In the genomic region with DNA sequence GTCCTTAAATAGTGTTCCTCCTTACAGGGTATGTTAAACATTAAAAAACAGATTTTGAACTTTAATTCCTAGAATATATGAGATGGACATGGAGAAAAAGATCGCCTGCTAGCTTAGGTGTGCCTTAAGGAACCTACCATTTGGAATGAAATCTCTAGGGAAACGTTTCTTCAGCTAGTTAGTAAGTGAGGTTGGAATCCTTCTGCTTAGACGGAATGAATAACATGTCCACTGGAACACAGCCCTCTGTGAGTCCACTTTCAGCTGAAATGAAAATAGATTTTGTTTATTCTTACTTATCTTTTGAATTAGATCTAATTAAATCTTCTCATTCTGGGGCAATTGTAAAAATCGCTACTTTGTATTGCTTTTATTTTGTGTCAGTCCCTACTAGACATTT, we compare ENCODE assay signal across 16 cellular contexts. TPM values are rescaled to one million over a fixed set of nuclear protein-coding genes. Genes with fewer than 3 reads are reported as not detected.
DNase-seq lines count a peak whose midpoint lies in the region; ATAC-seq and TF ChIP-seq lines count a peak whose summit lies in the region.
"Had no signal": no experiment of that assay in that cellular context is flagged by ENCODE, and none has a peak within 500 bp of the region (broad histone marks: within the 10 kb centered on the region; RNA-seq: fewer than 3 reads in every experiment).

No MANE protein-coding gene starts in this region.

- no peak overlapping the region for H3K4me3 Mint-ChIP-seq in activated CD4-positive, alpha-beta T cell treated with anti-CD3 and anti-CD28 coated beads for 36 hours
- no peak overlapping the region for H3K4me3 Mint-ChIP-seq in activated naive CD8-positive, alpha-beta T cell
- H3K4me3 Mint-ChIP-seq in activated naive CD8-positive, alpha-beta T cell treated with anti-CD3 and anti-CD28 coated beads for 36 hours: no peak overlapping the region
- no peak overlapping the region for H3K4me3 Mint-ChIP-seq in activated naive CD8-positive, alpha-beta T cell treated with anti-CD3 and anti-CD28 coated beads, Interleukin-2, amount 50 U/mL, for 24 hours
- H3K4me3 Mint-ChIP-seq in mesothelial cell of epicardium: no peak overlapping the region

- no peak for ATAC-seq in activated CD4-positive, alpha-beta T cell treated with anti-CD3 and anti-CD28 coated beads for 36 hours
- ATAC-seq in activated naive CD8-positive, alpha-beta T cell treated with anti-CD3 and anti-CD28 coated beads, Interleukin-2, amount 50 U/mL, for 24 hours: no peak
- ATAC-seq: K562 had no signal

- intact Hi-C loops in activated CD4-positive, alpha-beta T cell treated with anti-CD3 and anti-CD28 coated beads for 36 hours (cut with DNase I, micrococcal nuclease): loop anchor here in 1 of 2 experiments (10.0 kb wide), 1 partner anchor 348 kb away; no protein-coding TSS in a partner anchor

- CTCF ChIA-PET in activated CD4-positive, alpha-beta T cell treated with anti-CD3 and anti-CD28 coated beads for 36 hours (lab: Charles Lee): interaction anchor here (0.5 to 4.7 kb wide), 8 partner anchors 13 to 115 kb away, joined by 3 to 35 read pairs (median 4); no protein-coding TSS in a partner anchor

- DNase-seq in activated CD4-positive, alpha-beta T cell treated with anti-CD3 and anti-CD28 coated beads for 36 hours: no peak
- DNase-seq in activated CD4-positive, alpha-beta T cell treated with anti-CD3 and anti-CD28 coated beads, Interleukin-2, amount 50 U/mL, for 48 hours: no peak
- DNase-seq in activated naive CD8-positive, alpha-beta T cell treated with anti-CD3 and anti-CD28 coated beads for 36 hours: no peak
- DNase-seq in activated naive CD8-positive, alpha-beta T cell treated with anti-CD3 and anti-CD28 coated beads, Interleukin-2, amount 50 U/mL, for 24 hours: no peak
- DNase-seq in mesothelial cell of epicardium (ENCODE audit: low spot score in 2 of 2, unreplicated experiment in 2 of 2): no peak
- no peak for DNase-seq in NCI-H2029 treated with DMSO at 0.1 percent for 48 hours (lab: John Stamatoyannopoulos, UW)
- DNase-seq in T-helper 9 cell: no peak
- DNase-seq: 8988T; GF-D8; GOT3; NCI-H187; NCI-H446; NK-92 treated with Interleukin-12 subunit alpha and Interleukin-12 subunit beta, amount 100 ng/mL, for 24 hours; RPMI8226 had no signal

- peaks cover 78% of the 10 kb centered on the region for H3K4me1 Mint-ChIP-seq in activated CD4-positive, alpha-beta T cell treated with anti-CD3 and anti-CD28 coated beads for 36 hours
- H3K4me1 Mint-ChIP-seq in activated naive CD8-positive, alpha-beta T cell (ENCODE audit: low read depth): peaks cover 64% of the 10 kb centered on the region
- H3K4me1 Mint-ChIP-seq in activated naive CD8-positive, alpha-beta T cell treated with anti-CD3 and anti-CD28 coated beads for 36 hours: peaks cover 71% of the 10 kb centered on the region
- H3K4me1 Mint-ChIP-seq in activated naive CD8-positive, alpha-beta T cell treated with anti-CD3 and anti-CD28 coated beads, Interleukin-2, amount 50 U/mL, for 24 hours: peaks cover 69% of the 10 kb centered on the region
- H3K4me1 Mint-ChIP-seq in mesothelial cell of epicardium: peaks cover 77% of the 10 kb centered on the region

- H3K9me3 Mint-ChIP-seq in activated CD4-positive, alpha-beta T cell treated with anti-CD3 and anti-CD28 coated beads for 36 hours (ENCODE audit: low read depth): no peaks in the 10 kb centered on the region
- no peaks in the 10 kb centered on the region for H3K9me3 Mint-ChIP-seq in activated naive CD8-positive, alpha-beta T cell (ENCODE audit: low read depth)
- H3K9me3 Mint-ChIP-seq in activated naive CD8-positive, alpha-beta T cell treated with anti-CD3 and anti-CD28 coated beads for 36 hours: no peaks in the 10 kb centered on the region
- H3K9me3 Mint-ChIP-seq in activated naive CD8-positive, alpha-beta T cell treated with anti-CD3 and anti-CD28 coated beads, Interleukin-2, amount 50 U/mL, for 24 hours: no peaks in the 10 kb centered on the region
- no peaks in the 10 kb centered on the region for H3K9me3 Mint-ChIP-seq in mesothelial cell of epicardium

- H3K27ac Mint-ChIP-seq in activated CD4-positive, alpha-beta T cell treated with anti-CD3 and anti-CD28 coated beads for 36 hours: peak overlapping the region; percentile 70
- H3K27ac Mint-ChIP-seq in activated naive CD8-positive, alpha-beta T cell: peak overlapping the region; percentile 48
- no peak overlapping the region for H3K27ac Mint-ChIP-seq in activated naive CD8-positive, alpha-beta T cell treated with anti-CD3 and anti-CD28 coated beads for 36 hours
- H3K27ac Mint-ChIP-seq in activated naive CD8-positive, alpha-beta T cell treated with anti-CD3 and anti-CD28 coated beads, Interleukin-2, amount 50 U/mL, for 24 hours: peak overlapping the region; percentile 54
- H3K27ac Mint-ChIP-seq in mesothelial cell of epicardium: peak overlapping the region; percentile 77

- H3K36me3 Mint-ChIP-seq in activated CD4-positive, alpha-beta T cell treated with anti-CD3 and anti-CD28 coated beads for 36 hours (ENCODE audit: low read depth): peaks cover 47% of the 10 kb centered on the region
- peaks cover 20% of the 10 kb centered on the region for H3K36me3 Mint-ChIP-seq in activated naive CD8-positive, alpha-beta T cell
- H3K36me3 Mint-ChIP-seq in activated naive CD8-positive, alpha-beta T cell treated with anti-CD3 and anti-CD28 coated beads for 36 hours: peaks cover 50% of the 10 kb centered on the region
- peaks cover 42% of the 10 kb centered on the region for H3K36me3 Mint-ChIP-seq in activated naive CD8-positive, alpha-beta T cell treated with anti-CD3 and anti-CD28 coated beads, Interleukin-2, amount 50 U/mL, for 24 hours (ENCODE audit: low read depth)
- H3K36me3 Mint-ChIP-seq in mesothelial cell of epicardium: peaks cover 9% of the 10 kb centered on the region

- POLR2A ChIA-PET in activated CD4-positive, alpha-beta T cell treated with anti-CD3 and anti-CD28 coated beads for 36 hours (lab: Charles Lee): interaction anchor here (0.6 kb wide), 1 partner anchor 11 kb away, joined by 3 read pairs; no protein-coding TSS in a partner anchor

- H3K27me3 Mint-ChIP-seq in activated CD4-positive, alpha-beta T cell treated with anti-CD3 and anti-CD28 coated beads for 36 hours: no peaks in the 10 kb centered on the region
- H3K27me3 Mint-ChIP-seq in activated naive CD8-positive, alpha-beta T cell: no peaks in the 10 kb centered on the region
- H3K27me3 Mint-ChIP-seq in activated naive CD8-positive, alpha-beta T cell treated with anti-CD3 and anti-CD28 coated beads for 36 hours: no peaks in the 10 kb centered on the region
- H3K27me3 Mint-ChIP-seq in activated naive CD8-positive, alpha-beta T cell treated with anti-CD3 and anti-CD28 coated beads, Interleukin-2, amount 50 U/mL, for 24 hours: no peaks in the 10 kb centered on the region
- no peaks in the 10 kb centered on the region for H3K27me3 Mint-ChIP-seq in mesothelial cell of epicardium (ENCODE audit: low read depth)

- TF ChIP-seq CTCF in mesothelial cell of epicardium (IDR thresholded peaks at IDR 0.05; ENCODE audit: unreplicated experiment): no peak

RNA-seq across cellular contexts. Expression of a gene that starts 28.4 kb away (rescaled TPM):
- 10 to 100 TPM; 41.4 to 43.6 TPM for total RNA-seq in activated CD4-positive, alpha-beta T cell treated with anti-CD3 and anti-CD28 coated beads for 36 hours
- 10 to 100 TPM; 24.9 to 33.3 TPM for total RNA-seq in activated naive CD8-positive, alpha-beta T cell treated with anti-CD3 and anti-CD28 coated beads for 36 hours
- 66.5 to 71.6 TPM (median 66.8 TPM) in 3 replicates for total RNA-seq in mesothelial cell of epicardium
